ENCODE assay signal across 11 cellular contexts in genomic region chr15:68797157-68797556, GRCh38. TPM values are rescaled to one million over a fixed set of nuclear protein-coding genes. Genes with fewer than 3 reads are reported as not detected.
DNase-seq lines count a peak whose midpoint lies in the region; ATAC-seq and TF ChIP-seq lines count a peak whose summit lies in the region.
"Had no signal": no experiment of that assay in that cellular context is flagged by ENCODE, and none has a peak within 500 bp of the region (broad histone marks: within the 10 kb centered on the region; RNA-seq: fewer than 3 reads in every experiment).

No MANE protein-coding gene starts in this region.

- intact Hi-C loops in CD4-positive, alpha-beta T cell (cut with DNase I, micrococcal nuclease), result no loop called here
- intact Hi-C loops in Calu3 (cut with micrococcal nuclease; ENCODE audit: unreplicated experiment), result no loop called here

- no TSS peak for BruUV-seq in Calu3 (replicated peaks; lab: Mats Ljungman, UMichigan)

- no peak for DNase-seq in CD4-positive, alpha-beta T cell
- peak; percentile 56 for DNase-seq in activated T-cell treated with anti-CD3 and anti-CD28 coated beads, Interleukin-2, amount 50 U/mL, for 72 hours
- no peak for DNase-seq in mesothelial cell of epicardium (ENCODE audit: low spot score in 2 of 2, unreplicated experiment in 2 of 2)
- no peak for DNase-seq in NCI-H2107 treated with DMSO at 0.1 percent for 48 hours (lab: John Stamatoyannopoulos, UW; ENCODE audit: unreplicated experiment)
- DNase-seq in NCI-H1092 (lab: John Stamatoyannopoulos, UW), result no peak
- DNase-seq in Calu3, result no peak
- DNase-seq: NCI-H2171 had no signal

- no peaks in the 10 kb centered on the region for H3K27me3 Mint-ChIP-seq in CD4-positive, alpha-beta T cell
- H3K27me3 Mint-ChIP-seq in activated T-cell treated with anti-CD3 and anti-CD28 coated beads, Interleukin-2, amount 50 U/mL, for 72 hours (ENCODE audit: low read depth), result no peaks in the 10 kb centered on the region
- H3K27me3 Mint-ChIP-seq in mesothelial cell of epicardium (ENCODE audit: low read depth) (no peaks in the 10 kb centered on the region), Calu3 (ENCODE audit: unreplicated experiment) (no peaks in the 10 kb centered on the region)

- H3K27ac Mint-ChIP-seq in CD4-positive, alpha-beta T cell, result peak overlapping the region; percentile 76
- H3K27ac Mint-ChIP-seq in activated T-cell treated with anti-CD3 and anti-CD28 coated beads, Interleukin-2, amount 50 U/mL, for 72 hours, result no peak overlapping the region
- H3K27ac Mint-ChIP-seq in mesothelial cell of epicardium (peak overlapping the region; percentile 69), Calu3 (ENCODE audit: unreplicated experiment) (no peak overlapping the region)

- H3K4me1 Mint-ChIP-seq in CD4-positive, alpha-beta T cell (ENCODE audit: low read depth), result peaks cover 98% of the 10 kb centered on the region
- H3K4me1 Mint-ChIP-seq in activated T-cell treated with anti-CD3 and anti-CD28 coated beads, Interleukin-2, amount 50 U/mL, for 72 hours (ENCODE audit: low read depth), result peaks cover 96% of the 10 kb centered on the region
- H3K4me1 Mint-ChIP-seq in mesothelial cell of epicardium (peaks cover 52% of the 10 kb centered on the region), Calu3 (ENCODE audit: low read depth, unreplicated experiment) (peaks cover 50% of the 10 kb centered on the region)

- CTCF ChIA-PET in CD4-positive, alpha-beta T cell (lab: Charles Lee), result no interaction called here
- CTCF ChIA-PET in Calu3 (lab: Charles Lee), result no interaction called here

- no peak overlapping the region for H3K27ac ChIP-seq in CD4-positive, alpha-beta T cell (ENCODE audit: low read depth, low read length)
- H3K27ac ChIP-seq: VCaP had no signal

- no peaks in the 10 kb centered on the region for H3K9me3 ChIP-seq in CD4-positive, alpha-beta T cell (ENCODE audit: control insufficient read depth, low read length)

- no peaks in the 10 kb centered on the region for H3K27me3 ChIP-seq in CD4-positive, alpha-beta T cell (ENCODE audit: control insufficient read depth, insufficient read depth, low read length)

- TF ChIP-seq CTCF in CD4-positive, alpha-beta T cell (IDR thresholded peaks at IDR 0.05), result no peak
- TF ChIP-seq CTCF in mesothelial cell of epicardium (IDR thresholded peaks at IDR 0.05; ENCODE audit: unreplicated experiment) (no peak), Calu3 (IDR thresholded peaks at IDR 0.05; ENCODE audit: unreplicated experiment) (no peak)

- H3K4me3 Mint-ChIP-seq in CD4-positive, alpha-beta T cell, result peak overlapping the region; percentile 7
- H3K4me3 Mint-ChIP-seq in activated T-cell treated with anti-CD3 and anti-CD28 coated beads, Interleukin-2, amount 50 U/mL, for 72 hours, result peak overlapping the region; percentile 29 to 70
- H3K4me3 Mint-ChIP-seq in mesothelial cell of epicardium (no peak overlapping the region), Calu3 (ENCODE audit: low read depth, unreplicated experiment) (no peak overlapping the region)

- POLR2A ChIA-PET in CD4-positive, alpha-beta T cell (lab: Charles Lee), result interaction anchor here (1.5 kb wide), 1 partner anchor 20 kb away, joined by 7 read pairs; no protein-coding TSS in a partner anchor

- H3K9me3 Mint-ChIP-seq in CD4-positive, alpha-beta T cell, result no peaks in the 10 kb centered on the region
- no peaks in the 10 kb centered on the region for H3K9me3 Mint-ChIP-seq in activated T-cell treated with anti-CD3 and anti-CD28 coated beads, Interleukin-2, amount 50 U/mL, for 72 hours
- H3K9me3 Mint-ChIP-seq in mesothelial cell of epicardium, result no peaks in the 10 kb centered on the region
- no peaks in the 10 kb centered on the region for H3K9me3 Mint-ChIP-seq in Calu3 (ENCODE audit: low read depth, unreplicated experiment)

- ATAC-seq in CD4-positive, alpha-beta T cell (ENCODE audit: poor library complexity), result no peak
- ATAC-seq in GM19463 (IDR thresholded peaks at IDR 0.05; ENCODE audit: unreplicated experiment), result peak; percentile 31
- peak; percentile 82 to 83 for ATAC-seq in activated T-cell treated with anti-CD3 and anti-CD28 coated beads, Interleukin-2, amount 50 U/mL, for 72 hours (replicated peaks in 1 of 2)
- no peak for ATAC-seq in HG03025 (IDR thresholded peaks at IDR 0.05; ENCODE audit: low FRiP score, unreplicated experiment)
- ATAC-seq: left lobe of liver had no signal

- peaks cover 17% of the 10 kb centered on the region for H3K36me3 Mint-ChIP-seq in CD4-positive, alpha-beta T cell (ENCODE audit: low read depth)
- H3K36me3 Mint-ChIP-seq in activated T-cell treated with anti-CD3 and anti-CD28 coated beads, Interleukin-2, amount 50 U/mL, for 72 hours (ENCODE audit: insufficient read depth in 2 of 2), result peaks cover 1 to 3% of the 10 kb centered on the region in 2 donors
- no peaks in the 10 kb centered on the region for H3K36me3 Mint-ChIP-seq in mesothelial cell of epicardium
- peaks cover 11% of the 10 kb centered on the region for H3K36me3 Mint-ChIP-seq in Calu3 (ENCODE audit: insufficient read depth, unreplicated experiment)

RNA-seq across cellular contexts. Expression of gene ANP32A, which starts 23.5 kb away (rescaled TPM):
- 10 to 100 TPM; 55.1 to 57.3 TPM for total RNA-seq in CD4-positive, alpha-beta T cell
- total RNA-seq in activated T-cell treated with anti-CD3 and anti-CD28 coated beads, Interleukin-2, amount 50 U/mL, for 72 hours, result 100 to 1,000 TPM; 200 to 204 TPM
- total RNA-seq in mesothelial cell of epicardium (179 to 188 TPM (median 183 TPM) in 3 replicates), Calu3 (2022) (250 and 267 TPM in 2 replicates)

Comparison
In these comparisons a context has a peak if more than half of its experiments do, and no peak if none do; other contexts are left out.
1. ATAC-seq: peak in GM19463 (single experiment) and activated T-cell treated with anti-CD3 and anti-CD28 coated beads, Interleukin-2, amount 50 U/mL, for 72 hours (2 of 2); none in CD4-positive, alpha-beta T cell (single experiment) and HG03025 (single experiment).
2. DNase-seq: peak in activated T-cell treated with anti-CD3 and anti-CD28 coated beads, Interleukin-2, amount 50 U/mL, for 72 hours (2 of 2); none in CD4-positive, alpha-beta T cell (0 of 10), mesothelial cell of epicardium (0 of 2), NCI-H2107 treated with DMSO at 0.1 percent for 48 hours (single experiment), NCI-H1092 (single experiment) and Calu3 (single experiment).
3. H3K27ac Mint-ChIP-seq: peak in CD4-positive, alpha-beta T cell (single experiment) and mesothelial cell of epicardium (single experiment); none in activated T-cell treated with anti-CD3 and anti-CD28 coated beads, Interleukin-2, amount 50 U/mL, for 72 hours (single experiment) and Calu3 (single experiment).
4. H3K4me3 Mint-ChIP-seq: peak in CD4-positive, alpha-beta T cell (single experiment) and activated T-cell treated with anti-CD3 and anti-CD28 coated beads, Interleukin-2, amount 50 U/mL, for 72 hours (2 of 2); none in mesothelial cell of epicardium (single experiment) and Calu3 (single experiment).